12 cellular contexts compared by ENCODE assay signal in genomic region chr1:113793878-113794834, GRCh38. TPM values are rescaled to one million over a fixed set of nuclear protein-coding genes. Genes with fewer than 3 reads are reported as not detected.
DNase-seq lines count a peak whose midpoint lies in the region; ATAC-seq and TF ChIP-seq lines count a peak whose summit lies in the region.
"Had no signal": no experiment of that assay in that cellular context is flagged by ENCODE, and none has a peak within 500 bp of the region (broad histone marks: within the 10 kb centered on the region; RNA-seq: fewer than 3 reads in every experiment).

No MANE protein-coding gene starts in this region.

- H3K9me3 Mint-ChIP-seq in activated naive CD8-positive, alpha-beta T cell (ENCODE audit: low read depth) = no peaks in the 10 kb centered on the region
- no peaks in the 10 kb centered on the region for H3K9me3 Mint-ChIP-seq in activated T-helper 1 cell treated with anti-CD3 and anti-CD28 coated beads, Interleukin-12 subunit alpha, Interleukin-12 subunit beta, Interleukin-2, Interleukin-4 antibody, amounts not matched to agents 30 ng/mL and 10 ng/mL and 1 ng/mL, durations not matched to agents 14 hours and 24 hours and 36 hours
- no peaks in the 10 kb centered on the region for H3K9me3 Mint-ChIP-seq in neural progenitor cell

- H3K27me3 ChIP-seq in lung (ENCODE audit: control insufficient read depth, insufficient read depth) = no peaks in the 10 kb centered on the region
- H3K27me3 ChIP-seq in neural progenitor cell = no peaks in the 10 kb centered on the region

- H3K36me3 ChIP-seq in lung (ENCODE audit: control insufficient read depth in 2 of 2, insufficient read depth in 2 of 2, low read length in 2 of 2) (peaks cover 6 to 7% of the 10 kb centered on the region in 2 donors), neural progenitor cell (peaks cover 18% of the 10 kb centered on the region)

- peak overlapping the region; percentile 83 for H3K27ac Mint-ChIP-seq in activated naive CD8-positive, alpha-beta T cell
- H3K27ac Mint-ChIP-seq in activated T-helper 1 cell treated with anti-CD3 and anti-CD28 coated beads, Interleukin-12 subunit alpha, Interleukin-12 subunit beta, Interleukin-2, Interleukin-4 antibody, amounts not matched to agents 30 ng/mL and 10 ng/mL and 1 ng/mL, durations not matched to agents 14 hours and 24 hours and 36 hours = no peak overlapping the region
- H3K27ac Mint-ChIP-seq in neural progenitor cell = no peak overlapping the region

- peaks cover 33% of the 10 kb centered on the region for H4K20me1 ChIP-seq in neural progenitor cell (ENCODE audit: low read depth)

- H3K4me1 Mint-ChIP-seq in activated naive CD8-positive, alpha-beta T cell (ENCODE audit: low read depth) = peaks cover 63% of the 10 kb centered on the region
- H3K4me1 Mint-ChIP-seq in activated T-helper 1 cell treated with anti-CD3 and anti-CD28 coated beads, Interleukin-12 subunit alpha, Interleukin-12 subunit beta, Interleukin-2, Interleukin-4 antibody, amounts not matched to agents 30 ng/mL and 10 ng/mL and 1 ng/mL, durations not matched to agents 14 hours and 24 hours and 36 hours (ENCODE audit: low read depth) = peaks cover 50% of the 10 kb centered on the region
- no peaks in the 10 kb centered on the region for H3K4me1 Mint-ChIP-seq in neural progenitor cell

- intact Hi-C loops in activated T-helper 1 cell treated with anti-CD3 and anti-CD28 coated beads, Interleukin-12 subunit alpha, Interleukin-12 subunit beta, Interleukin-2, Interleukin-4 antibody, amounts not matched to agents 30 ng/mL and 10 ng/mL and 1 ng/mL, durations not matched to agents 14 hours and 24 hours and 36 hours (cut with micrococcal nuclease) = no loop called here

- H3K4me3 Mint-ChIP-seq in activated naive CD8-positive, alpha-beta T cell = no peak overlapping the region
- no peak overlapping the region for H3K4me3 Mint-ChIP-seq in activated T-helper 1 cell treated with anti-CD3 and anti-CD28 coated beads, Interleukin-12 subunit alpha, Interleukin-12 subunit beta, Interleukin-2, Interleukin-4 antibody, amounts not matched to agents 30 ng/mL and 10 ng/mL and 1 ng/mL, durations not matched to agents 14 hours and 24 hours and 36 hours
- H3K4me3 Mint-ChIP-seq in neural progenitor cell = no peak overlapping the region

- no peak overlapping the region for H3K4me3 ChIP-seq in lung
- no peak overlapping the region for H3K4me3 ChIP-seq in neural progenitor cell

- H3K4me1 ChIP-seq in lung (ENCODE audit: control insufficient read depth in 2 of 2, insufficient read depth in 2 of 2, low read length in 2 of 2) (peaks cover 6 to 31% of the 10 kb centered on the region in 2 donors), neural progenitor cell (no peaks in the 10 kb centered on the region)

- no peak overlapping the region for H3K4me2 ChIP-seq in neural progenitor cell

- ATAC-seq in GM19397 (IDR thresholded peaks at IDR 0.05; ENCODE audit: unreplicated experiment) = peak; percentile 80
- peak; percentile 84 for ATAC-seq in lung (ENCODE audit: insufficient read depth, low FRiP score)

- DNase-seq in DMS79 treated with DMSO at 0.1 percent for 48 hours (lab: John Stamatoyannopoulos, UW) (peak; percentile 26), lung (ENCODE audit: low spot score) (peak; percentile 38), MV-4-11 (lab: John Stamatoyannopoulos, UW) (no peak), neural progenitor cell (ENCODE audit: low spot score) (no peak)
- DNase-seq in activated T-helper 1 cell treated with anti-CD3 and anti-CD28 coated beads, Interleukin-12 subunit alpha, Interleukin-12 subunit beta, Interleukin-2, Interleukin-4 antibody, amounts not matched to agents 30 ng/mL and 10 ng/mL and 1 ng/mL, durations not matched to agents 14 hours and 24 hours and 36 hours (ENCODE audit: low spot score) = no peak
- DNase-seq: activated CD8-positive, alpha-beta memory T cell treated with anti-CD3 and anti-CD28 coated beads for 24 hours; amniotic stem cell; foreskin fibroblast; RPMI8226; stimulated activated naive CD4-positive, alpha-beta T cell treated with Interleukin-2 at 50 U/mL for 16 hours had no signal

- H3K9me3 ChIP-seq in lung (ENCODE audit: control insufficient read depth in 2 of 2, insufficient read depth in 1 of 2, low read length in 1 of 2) (no peaks in the 10 kb centered on the region), neural progenitor cell (ENCODE audit: low read depth) (no peaks in the 10 kb centered on the region)

- no peak overlapping the region for H2AFZ ChIP-seq in neural progenitor cell (replicated peaks)

- H3K27me3 Mint-ChIP-seq in activated naive CD8-positive, alpha-beta T cell = no peaks in the 10 kb centered on the region
- no peaks in the 10 kb centered on the region for H3K27me3 Mint-ChIP-seq in activated T-helper 1 cell treated with anti-CD3 and anti-CD28 coated beads, Interleukin-12 subunit alpha, Interleukin-12 subunit beta, Interleukin-2, Interleukin-4 antibody, amounts not matched to agents 30 ng/mL and 10 ng/mL and 1 ng/mL, durations not matched to agents 14 hours and 24 hours and 36 hours (ENCODE audit: insufficient read depth)
- H3K27me3 Mint-ChIP-seq in neural progenitor cell (ENCODE audit: insufficient read depth, low read depth) = no peaks in the 10 kb centered on the region

- H3K27ac ChIP-seq in lung (ENCODE audit: low read depth in 1 of 2, low read length in 1 of 2) (peak overlapping the region in 1 of 2 donors; percentile 21), neural progenitor cell (no peak overlapping the region)

- H3F3A ChIP-seq in neural progenitor cell (ENCODE audit: low read depth) = no peaks in the 10 kb centered on the region

- WGBS in lung, 2 donors = 80 to 92% methylated on average over 9 of the region's 9 CpGs

- H3K79me2 ChIP-seq in neural progenitor cell (ENCODE audit: low read depth) = peaks cover 68% of the 10 kb centered on the region

- TF ChIP-seq CTCF in lung (IDR thresholded peaks at IDR 0.05; ENCODE audit: control extremely low read depth, extremely low read depth) (no peak), neural progenitor cell (IDR thresholded peaks at IDR 0.05) (no peak)

- H3K36me3 Mint-ChIP-seq in activated naive CD8-positive, alpha-beta T cell = peaks cover 19% of the 10 kb centered on the region
- peaks cover 54% of the 10 kb centered on the region for H3K36me3 Mint-ChIP-seq in activated T-helper 1 cell treated with anti-CD3 and anti-CD28 coated beads, Interleukin-12 subunit alpha, Interleukin-12 subunit beta, Interleukin-2, Interleukin-4 antibody, amounts not matched to agents 30 ng/mL and 10 ng/mL and 1 ng/mL, durations not matched to agents 14 hours and 24 hours and 36 hours (ENCODE audit: low read depth)
- peaks cover 57% of the 10 kb centered on the region for H3K36me3 Mint-ChIP-seq in neural progenitor cell

- H3K9ac ChIP-seq in neural progenitor cell = no peak overlapping the region

RNA-seq across cellular contexts. Expression of gene RSBN1, which starts 18.1 kb away (rescaled TPM):
- total RNA-seq in lung (10 to 100 TPM; 18.2 to 39.0 TPM), neural progenitor cell (ENCODE audit: low replicate concordance) (30.2 and 40.1 TPM in 2 replicates)
- polyA plus RNA-seq in lung = 1 to 10 TPM; 4.4 to 6.8 TPM
- total RNA-seq in activated T-helper 1 cell treated with anti-CD3 and anti-CD28 coated beads, Interleukin-12 subunit alpha, Interleukin-12 subunit beta, Interleukin-2, Interleukin-4 antibody, amounts not matched to agents 30 ng/mL and 10 ng/mL and 1 ng/mL, durations not matched to agents 14 hours and 24 hours and 36 hours = 18.4 and 19.5 TPM in 2 replicates

RNA-seq across cellular contexts. Expression of gene PHTF1, which starts 34.9 kb away (rescaled TPM):
- 10 to 100 TPM; 23.3 to 29.7 TPM for total RNA-seq in lung
- polyA plus RNA-seq in lung = 10 to 100 TPM in 1 of 2 donors, 1 to 10 TPM in 1; 9.5 to 15.8 TPM
- total RNA-seq in activated T-helper 1 cell treated with anti-CD3 and anti-CD28 coated beads, Interleukin-12 subunit alpha, Interleukin-12 subunit beta, Interleukin-2, Interleukin-4 antibody, amounts not matched to agents 30 ng/mL and 10 ng/mL and 1 ng/mL, durations not matched to agents 14 hours and 24 hours and 36 hours = 14.7 and 16.6 TPM in 2 replicates
- 50.7 and 76.8 TPM in 2 replicates for total RNA-seq in neural progenitor cell (ENCODE audit: low replicate concordance)

Comparison
In these comparisons a context has a peak if more than half of its experiments do, and no peak if none do; other contexts are left out.
1. DNase-seq: peak in DMS79 treated with DMSO at 0.1 percent for 48 hours (single experiment) and lung (single experiment); none in activated T-helper 1 cell treated with anti-CD3 and anti-CD28 coated beads, Interleukin-12 subunit alpha, Interleukin-12 subunit beta, Interleukin-2, Interleukin-4 antibody, amounts not matched to agents 30 ng/mL and 10 ng/mL and 1 ng/mL, durations not matched to agents 14 hours and 24 hours and 36 hours (single experiment), MV-4-11 (single experiment) and neural progenitor cell (single experiment).